In the genomic region with DNA sequence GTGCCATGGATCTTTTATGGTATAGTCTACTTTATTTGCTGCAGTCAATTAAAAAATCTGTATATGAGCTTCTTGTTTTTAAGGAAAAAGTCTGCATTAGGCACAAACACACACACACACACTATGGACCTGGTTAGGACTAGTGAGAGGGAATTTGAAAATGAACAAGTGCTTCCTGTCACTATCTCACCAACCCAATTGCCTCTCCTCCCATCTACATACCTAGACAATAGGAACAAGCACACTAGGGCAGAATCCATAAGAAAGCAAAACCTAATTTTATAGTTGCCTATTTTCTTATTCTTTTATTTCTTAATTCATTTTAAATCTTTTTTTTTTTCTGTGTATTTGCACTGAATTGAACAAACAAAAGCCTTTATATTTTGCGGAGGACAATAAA, we compare ENCODE assay signal across 9 cellular contexts.
"Had no signal": no experiment of that assay in that cellular context is flagged by ENCODE, and none has a peak within 500 bp of the region (broad histone marks: within the 10 kb centered on the region; RNA-seq: fewer than 3 reads in every experiment).

No MANE protein-coding gene starts in this region.

- FAIRE-seq: H1, H54, HepG2 had no signal

- H3K27ac ChIP-seq: HL-60 had no signal

- H3K4me3 ChIP-seq: GM23338 had no signal

- DNase-seq: H9, HCEC 1CT, HFFc6, KG1 had no signal

- ATAC-seq: GM23338, HepG2 had no signal
